Comparison of ENCODE assay signal across 19 cellular contexts in genomic region chr12:109524466-109525278, GRCh38. TPM values are rescaled to one million over a fixed set of nuclear protein-coding genes. Genes with fewer than 3 reads are reported as not detected.
DNase-seq lines count a peak whose midpoint lies in the region; ATAC-seq and TF ChIP-seq lines count a peak whose summit lies in the region.
"Had no signal": no experiment of that assay in that cellular context is flagged by ENCODE, and none has a peak within 500 bp of the region (broad histone marks: within the 10 kb centered on the region; RNA-seq: fewer than 3 reads in every experiment).

No MANE protein-coding gene starts in this region.

- intact Hi-C loops in lower lobe of right lung (cut with DNase I) (loop anchor here (10.0 kb wide), 1 partner anchor 250 kb away; no protein-coding TSS in a partner anchor), posterior vena cava (cut with DNase I) (loop anchor here in 1 of 2 donors (5.0 kb wide), 1 partner anchor 1917 kb away; no protein-coding TSS in a partner anchor)

- H3K4me1 ChIP-seq in lower lobe of right lung (no peaks in the 10 kb centered on the region), osteoblast (ENCODE audit: insufficient read depth, low read length) (peaks cover 3% of the 10 kb centered on the region)

- no peak for ATAC-seq in lower lobe of right lung
- ATAC-seq: PC-3 had no signal

- no peaks in the 10 kb centered on the region for H3K79me2 ChIP-seq in osteoblast (ENCODE audit: insufficient read depth, low read length)

- H3K4me3 ChIP-seq in lower lobe of right lung (no peak overlapping the region), osteoblast (ENCODE audit: insufficient read depth, low read length) (no peak overlapping the region)
- H3K4me3 ChIP-seq: GM23248, SJSA1 had no signal

- no peak overlapping the region for H2AFZ ChIP-seq in osteoblast (ENCODE audit: low read length)
- H2AFZ ChIP-seq: GM23248 had no signal

- H3K4me2 ChIP-seq in osteoblast (ENCODE audit: insufficient read depth, low read length) = no peak overlapping the region
- H3K4me2 ChIP-seq: KMS-11 had no signal

- no peaks in the 10 kb centered on the region for H4K20me1 ChIP-seq in osteoblast (ENCODE audit: insufficient read depth, low read length)

- H3K27me3 ChIP-seq in lower lobe of right lung (ENCODE audit: low read depth) (no peaks in the 10 kb centered on the region), osteoblast (ENCODE audit: insufficient read depth, low read length) (no peaks in the 10 kb centered on the region)
- H3K27me3 ChIP-seq: SJSA1 had no signal

- H3K36me3 ChIP-seq in lower lobe of right lung = peaks cover 100% of the 10 kb centered on the region
- H3K36me3 ChIP-seq in osteoblast (ENCODE audit: insufficient read depth, low read length) = peaks cover 51% of the 10 kb centered on the region

- DNase-seq in activated effector memory CD4-positive, alpha-beta T cell treated with anti-CD3 and anti-CD28 coated beads, Interleukin-2, amount 50 U/mL, for 16 hours = peak; percentile 52
- no peak for DNase-seq in activated effector memory CD4-positive, alpha-beta T cell treated with Interleukin-2 at 50 U/mL for 16 hours
- DNase-seq in NCI-H82 (lab: John Stamatoyannopoulos, UW) = peak; percentile 94
- DNase-seq in lower lobe of right lung = peak; percentile 37
- DNase-seq in posterior vena cava (ENCODE audit: low spot score) = peak; percentile 42
- no peak for DNase-seq in GM19240 (ENCODE audit: insufficient read length, low spot score)
- DNase-seq in NCI-H2029 treated with DMSO at 0.1 percent for 48 hours (lab: John Stamatoyannopoulos, UW) = no peak
- no peak for DNase-seq in osteoblast (ENCODE audit: insufficient read length, low spot score, missing footprints)
- DNase-seq: AML-193, GM23248, MV-4-11, NCI-H1694 treated with DMSO at 0.1 percent for 48 hours, NCI-H2107, NCI-H510A treated with DMSO at 0.1 percent for 48 hours, PC-3 had no signal

- TF ChIP-seq CTCF in lower lobe of right lung (IDR thresholded peaks at IDR 0.05) (no peak), osteoblast (IDR thresholded peaks at IDR 0.05; ENCODE audit: extremely low read depth, low read depth, low read length) (no peak)

- H3K9me3 ChIP-seq in lower lobe of right lung (no peaks in the 10 kb centered on the region), osteoblast (ENCODE audit: low read depth, low read length) (no peaks in the 10 kb centered on the region)
- H3K9me3 ChIP-seq: SJSA1 had no signal

- no peak overlapping the region for H3K27ac ChIP-seq in lower lobe of right lung
- H3K27ac ChIP-seq in osteoblast (ENCODE audit: low read depth, low read length) = no peak overlapping the region
- H3K27ac ChIP-seq: 22Rv1, GM23248, KMS-11, RWPE1, SJSA1 had no signal

RNA-seq across cellular contexts. Expression of gene UBE3B, which starts 47.2 kb away (rescaled TPM):
- total RNA-seq in lower lobe of right lung = 40.1 TPM
- 10 to 100 TPM; 29.5 to 34.9 TPM for total RNA-seq in posterior vena cava
- 34.8 and 40.9 TPM in 2 replicates for total RNA-seq in osteoblast

RNA-seq across cellular contexts. Expression of gene KCTD10, which starts 47.6 kb away (rescaled TPM):
- total RNA-seq in lower lobe of right lung = 61.4 TPM
- 100 to 1,000 TPM; 136 to 138 TPM for total RNA-seq in posterior vena cava
- 94.6 and 102 TPM in 2 replicates for total RNA-seq in osteoblast

RNA-seq across cellular contexts. Expression of gene MMAB, which starts 48.6 kb away (rescaled TPM):
- total RNA-seq in lower lobe of right lung = 55.0 TPM
- 10 to 100 TPM; 17.9 to 20.0 TPM for total RNA-seq in posterior vena cava
- total RNA-seq in osteoblast = 34.4 and 35.7 TPM in 2 replicates

RNA-seq across cellular contexts. Expression of gene MVK, which starts 48.9 kb away (rescaled TPM):
- total RNA-seq in lower lobe of right lung = 25.1 TPM
- total RNA-seq in posterior vena cava = 1 to 10 TPM; 9.1 TPM
- 31.1 and 31.2 TPM in 2 replicates for total RNA-seq in osteoblast

Comparison
In these comparisons a context has a peak if more than half of its experiments do, and no peak if none do; other contexts are left out.
1. DNase-seq: peak in activated effector memory CD4-positive, alpha-beta T cell treated with anti-CD3 and anti-CD28 coated beads, Interleukin-2, amount 50 U/mL, for 16 hours (single experiment), NCI-H82 (single experiment), lower lobe of right lung (single experiment) and posterior vena cava (single experiment); none in activated effector memory CD4-positive, alpha-beta T cell treated with Interleukin-2 at 50 U/mL for 16 hours (single experiment), GM19240 (single experiment), NCI-H2029 treated with DMSO at 0.1 percent for 48 hours (single experiment) and osteoblast (single experiment).